In genomic region chr4:939508-939907, GRCh38 we compare ENCODE assay signal across 5 cellular contexts. TPM values are rescaled to one million over a fixed set of nuclear protein-coding genes. Genes with fewer than 3 reads are reported as not detected.
"Had no signal": no experiment of that assay in that cellular context is flagged by ENCODE, and none has a peak within 500 bp of the region (broad histone marks: within the 10 kb centered on the region; RNA-seq: fewer than 3 reads in every experiment).

No MANE protein-coding gene starts in this region.

RNA-seq across cellular contexts. Expression of gene SLC26A1, which starts 53.7 kb away (rescaled TPM):
- total RNA-seq: activated B cell treated with CpG ODN at 0.5 μM for 24 hours; activated CD4-positive, alpha-beta memory T cell treated with anti-CD3 and anti-CD28 coated beads for 36 hours; activated CD4-positive, alpha-beta T cell treated with anti-CD3 and anti-CD28 coated beads, Interleukin-2, amount 10 ng/mL, durations not matched to agents 24 days and 14 days; activated CD8-positive, alpha-beta memory T cell treated with anti-CD3 and anti-CD28 coated beads for 36 hours; activated CD8-positive, alpha-beta memory T cell treated with anti-CD3 and anti-CD28 coated beads, Interleukin-2, amount 10 ng/mL, durations not matched to agents 7 days and 5 days had no signal
